ENCODE assay signal across 8 cellular contexts in the genomic region with DNA sequence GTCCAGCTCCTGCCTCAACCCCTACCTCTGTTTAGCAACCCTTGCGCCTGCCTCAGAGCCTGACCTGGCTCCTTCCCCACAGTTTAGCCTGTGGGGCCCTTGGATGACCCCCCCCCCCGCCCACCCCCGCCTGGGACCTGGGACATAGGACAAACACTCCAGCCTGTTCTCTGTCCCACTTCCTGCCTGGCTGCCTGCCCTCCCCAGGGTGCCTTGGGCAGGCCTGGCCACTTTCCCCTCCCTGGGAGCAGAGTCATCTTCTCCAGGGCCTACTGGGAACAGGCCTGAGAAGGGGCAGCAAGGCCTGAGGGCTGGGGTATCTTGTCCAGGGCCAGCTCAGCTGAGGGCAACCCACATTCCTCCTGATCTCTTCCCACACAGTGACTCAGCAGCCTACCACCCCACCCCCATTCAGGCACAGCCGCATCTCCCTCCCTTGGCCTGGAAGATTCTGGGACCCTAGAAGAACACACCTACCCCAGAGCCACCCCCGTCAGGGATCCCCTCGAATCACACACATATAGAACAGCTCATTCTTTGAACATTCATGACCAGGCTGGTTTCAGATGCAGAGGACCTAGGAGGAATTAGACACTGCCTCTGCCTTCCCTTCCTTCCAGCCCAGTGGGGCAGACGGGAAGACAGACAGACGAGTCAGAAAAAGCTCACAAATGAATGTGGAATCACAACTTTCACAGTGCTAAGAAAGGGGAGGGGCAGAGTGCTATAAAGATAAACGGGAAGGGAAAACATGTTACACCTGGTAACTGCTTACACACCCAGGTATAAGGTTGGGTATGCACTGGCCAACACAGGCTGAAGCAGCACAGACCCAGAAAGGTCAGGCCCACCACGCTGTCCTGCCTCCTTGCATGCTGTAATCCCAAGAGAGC. TPM values are rescaled to one million over a fixed set of nuclear protein-coding genes. Genes with fewer than 3 reads are reported as not detected.
DNase-seq lines count a peak whose midpoint lies in the region; ATAC-seq and TF ChIP-seq lines count a peak whose summit lies in the region.

No MANE protein-coding gene starts in this region.

- H3K4me3 ChIP-seq in AG10803 (ENCODE audit: low read length) (no peak overlapping the region), mesodermal cell (ENCODE audit: extremely low read depth, insufficient read depth, low read length, poor library complexity, severe bottlenecking) (no peak overlapping the region)

- peaks cover 58% of the 10 kb centered on the region for H3K4me1 ChIP-seq in mesodermal cell (ENCODE audit: control insufficient read depth, insufficient read depth, low read length, poor library complexity, severe bottlenecking)

- WGBS in mesodermal cell (ENCODE audit: insufficient coverage in 2 of 2), 2 experiments = 75 to 79% methylated on average over 3 to 6 of the region's 10 CpGs

- no peak for TF ChIP-seq CTCF in AG10803 (conservative IDR thresholded peaks at IDR 0.05; ENCODE audit: low read length)

- ATAC-seq in GM21447 (IDR thresholded peaks at IDR 0.05; ENCODE audit: unreplicated experiment) (no peak), HG03565 (IDR thresholded peaks at IDR 0.05; ENCODE audit: unreplicated experiment) (no peak), HG02642 (IDR thresholded peaks at IDR 0.05; ENCODE audit: poor library complexity, unreplicated experiment) (no peak)

- peaks cover 45% of the 10 kb centered on the region for H3K36me3 ChIP-seq in mesodermal cell (ENCODE audit: control insufficient read depth, insufficient read depth, low read length)

- DNase-seq in AG10803 (ENCODE audit: low read depth) (peak; percentile 90), NCI-H2196 (lab: John Stamatoyannopoulos, UW; ENCODE audit: unreplicated experiment) (peak; percentile 24), dedifferentiated amniotic fluid mesenchymal stem cell (ENCODE audit: extremely low spot score) (peak; percentile 56), NCI-H1105 (lab: John Stamatoyannopoulos, UW) (no peak)

- H3K9me3 ChIP-seq in mesodermal cell (ENCODE audit: control insufficient read depth, low read length) = no peaks in the 10 kb centered on the region

- peak overlapping the region; percentile 97 for H3K27ac ChIP-seq in mesodermal cell (ENCODE audit: low read depth, low read length, severe bottlenecking)

RNA-seq across cellular contexts. Expression of a gene that starts 6.0 kb away (rescaled TPM):
- polyA plus RNA-seq in mesodermal cell (2013, experiment 1 of 2) = 71.7 TPM
- polyA plus RNA-seq in mesodermal cell (2013, experiment 2 of 2) = 59.8 TPM

RNA-seq across cellular contexts. Expression of a gene that starts 7.5 kb away (rescaled TPM):
- polyA plus RNA-seq in mesodermal cell (2013, experiment 1 of 2) = 8.8 TPM
- polyA plus RNA-seq in mesodermal cell (2013, experiment 2 of 2) = 7.5 TPM

RNA-seq across cellular contexts. Expression of a gene that starts 14.3 kb away (rescaled TPM):
- 44.5 TPM for polyA plus RNA-seq in mesodermal cell (2013, experiment 1 of 2)
- 37.3 TPM for polyA plus RNA-seq in mesodermal cell (2013, experiment 2 of 2)

RNA-seq across cellular contexts. Expression of a gene that starts 38.1 kb away (rescaled TPM):
- polyA plus RNA-seq in mesodermal cell (2013, experiment 1 of 2) = 2.7 TPM
- polyA plus RNA-seq in mesodermal cell (2013, experiment 2 of 2) = 3.4 TPM

RNA-seq across cellular contexts. Expression of a gene that starts 42.3 kb away (rescaled TPM):
- 2.7 TPM for polyA plus RNA-seq in mesodermal cell (2013, experiment 1 of 2)
- polyA plus RNA-seq in mesodermal cell (2013, experiment 2 of 2) = 2.3 TPM
